In genomic region chr15:56916825-56917477, GRCh38 we compare ENCODE assay signal across 10 cellular contexts. TPM values are rescaled to one million over a fixed set of nuclear protein-coding genes. Genes with fewer than 3 reads are reported as not detected.
DNase-seq lines count a peak whose midpoint lies in the region; ATAC-seq and TF ChIP-seq lines count a peak whose summit lies in the region.
"Had no signal": no experiment of that assay in that cellular context is flagged by ENCODE, and none has a peak within 500 bp of the region (broad histone marks: within the 10 kb centered on the region; RNA-seq: fewer than 3 reads in every experiment).

No MANE protein-coding gene starts in this region.

- H3K27me3 Mint-ChIP-seq in naive thymus-derived CD8-positive, alpha-beta T cell: no peaks in the 10 kb centered on the region

- H3K4me1 Mint-ChIP-seq in naive thymus-derived CD8-positive, alpha-beta T cell: peaks cover 11 to 38% (median 30%) of the 10 kb centered on the region in 4 donors

- TF ChIP-seq CTCF in AG04450 (IDR thresholded peaks at IDR 0.05; ENCODE audit: low read depth, low read length): no peak

- peak overlapping the region in 7 of 10 donors; percentile 40 to 94 (median 73) for H3K27ac Mint-ChIP-seq in naive thymus-derived CD8-positive, alpha-beta T cell

- DNase-seq in AG04450 (ENCODE audit: low read depth, low spot score): no peak
- no peak for DNase-seq in naive thymus-derived CD8-positive, alpha-beta T cell
- no peak for DNase-seq in DMS114 treated with DMSO at 0.1 percent for 48 hours (lab: John Stamatoyannopoulos, UW; ENCODE audit: unreplicated experiment)
- DNase-seq in GM19240 (ENCODE audit: insufficient read length, low spot score): no peak
- DNase-seq: GDM1, NCI-H510A had no signal

- no peak overlapping the region for H3K27ac ChIP-seq in AG04450 (ENCODE audit: low read depth, low read length)
- peak overlapping the region; percentile 98 for H3K27ac ChIP-seq in KOPT-K1 (ENCODE audit: low read depth, low read length, poor library complexity, severe bottlenecking)
- peak overlapping the region; percentile 91 for H3K27ac ChIP-seq in cingulate gyrus (ENCODE audit: low read depth, low read length)

- no peak for ATAC-seq in naive thymus-derived CD8-positive, alpha-beta T cell
- no peak for ATAC-seq in HG02884 (IDR thresholded peaks at IDR 0.05; ENCODE audit: unreplicated experiment)
- ATAC-seq in HG03457 (IDR thresholded peaks at IDR 0.05; ENCODE audit: unreplicated experiment): no peak

- H3K4me3 ChIP-seq in AG04450 (ENCODE audit: low read depth, low read length): peak overlapping the region; percentile 87; the same call in 1 of the 2 replicates

- POLR2A ChIA-PET in AG04450 (lab: Yijun Ruan, JAX): no interaction called here
- POLR2A ChIA-PET in naive thymus-derived CD8-positive, alpha-beta T cell (lab: Charles Lee): no interaction called here

- no peaks in the 10 kb centered on the region for H3K9me3 Mint-ChIP-seq in naive thymus-derived CD8-positive, alpha-beta T cell

- H3K27me3 ChIP-seq in AG04450 (ENCODE audit: control insufficient read depth, insufficient read depth, low read length): no peaks in the 10 kb centered on the region

- peaks cover 3% of the 10 kb centered on the region; the same call in 1 of the 2 replicates for H3K9me3 ChIP-seq in AG04450 (ENCODE audit: control insufficient read depth, insufficient read depth, low read length)
- no peaks in the 10 kb centered on the region for H3K9me3 ChIP-seq in KOPT-K1 (ENCODE audit: insufficient read depth, low read length, poor library complexity, severe bottlenecking)

- CTCF ChIA-PET in AG04450 (lab: Charles Lee): interaction anchor here (1.0 kb wide), 1 partner anchor 625 kb away, joined by 3 read pairs; no protein-coding TSS in a partner anchor

- H3K36me3 ChIP-seq in KOPT-K1 (ENCODE audit: insufficient read depth, low read length): peaks cover 6% of the 10 kb centered on the region; the same call in 1 of the 2 replicates

- peaks cover 0 to 2% (median 0%) of the 10 kb centered on the region in 3 donors for H3K36me3 Mint-ChIP-seq in naive thymus-derived CD8-positive, alpha-beta T cell

- peak overlapping the region; percentile 80 to 91 (median 86) for H3K4me3 Mint-ChIP-seq in naive thymus-derived CD8-positive, alpha-beta T cell

RNA-seq across cellular contexts. Expression of gene TCF12, which starts 1.5 kb away (rescaled TPM):
- polyA plus RNA-seq in AG04450 (2011; rRNA removed): 410 and 447 TPM in 2 replicates
- 637 and 703 TPM in 2 replicates for polyA minus RNA-seq in AG04450 (2011; rRNA and poly(A)+ RNA removed)
- total RNA-seq in naive thymus-derived CD8-positive, alpha-beta T cell: 10 to 100 TPM; 73.6 to 77.3 TPM
- polyA plus RNA-seq in naive thymus-derived CD8-positive, alpha-beta T cell: 10 to 100 TPM; 43.2 to 54.3 (median 44.8) TPM
